3 cellular contexts compared by ENCODE assay signal in the genomic region with DNA sequence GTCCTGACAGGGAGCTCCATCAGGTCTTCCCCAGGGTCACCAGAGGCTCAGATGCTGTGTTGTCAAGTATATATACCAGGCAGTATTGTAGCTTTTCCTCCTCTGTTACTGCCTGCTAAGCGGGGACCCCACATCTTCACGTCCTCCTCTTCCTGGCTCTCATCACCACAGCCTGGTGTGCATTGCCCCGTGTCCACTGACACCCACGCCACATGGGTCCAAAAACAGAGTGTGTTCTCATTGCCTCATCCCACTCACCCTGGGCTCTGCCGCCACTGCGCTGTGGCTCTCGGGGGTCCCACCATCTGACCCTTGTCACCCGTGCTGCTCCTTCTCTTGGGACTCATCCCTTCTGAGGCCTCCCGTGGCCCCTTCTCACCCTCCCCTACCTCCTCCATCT.
TF ChIP-seq lines count a peak whose summit lies in the region.

No MANE protein-coding gene starts in this region.

TF ChIP-seq in GM23338, 12 proteins besides CTCF, POLR2A, EP300 and RAD21:
- TF ChIP-seq JUNB (IDR thresholded peaks at IDR 0.05; ENCODE audit: unreplicated experiment), result no peak
- no peak for TF ChIP-seq REST (IDR thresholded peaks at IDR 0.05; ENCODE audit: unreplicated experiment)
- no peak for TF ChIP-seq NANOG (IDR thresholded peaks at IDR 0.05; ENCODE audit: borderline replicate concordance)
- TF ChIP-seq ZNF114 (CRISPR knock-in tag; IDR thresholded peaks at IDR 0.05), result no peak

TF ChIP-seq in K562, 482 proteins besides CTCF, POLR2A, EP300 and RAD21:
- 0 out of 2 replicates have a peak, but pooled peaks have one; percentile 23 for TF ChIP-seq ZNF511 (CRISPR knock-in tag; IDR thresholded peaks at IDR 0.05)
- TF ChIP-seq, protein P1, sequence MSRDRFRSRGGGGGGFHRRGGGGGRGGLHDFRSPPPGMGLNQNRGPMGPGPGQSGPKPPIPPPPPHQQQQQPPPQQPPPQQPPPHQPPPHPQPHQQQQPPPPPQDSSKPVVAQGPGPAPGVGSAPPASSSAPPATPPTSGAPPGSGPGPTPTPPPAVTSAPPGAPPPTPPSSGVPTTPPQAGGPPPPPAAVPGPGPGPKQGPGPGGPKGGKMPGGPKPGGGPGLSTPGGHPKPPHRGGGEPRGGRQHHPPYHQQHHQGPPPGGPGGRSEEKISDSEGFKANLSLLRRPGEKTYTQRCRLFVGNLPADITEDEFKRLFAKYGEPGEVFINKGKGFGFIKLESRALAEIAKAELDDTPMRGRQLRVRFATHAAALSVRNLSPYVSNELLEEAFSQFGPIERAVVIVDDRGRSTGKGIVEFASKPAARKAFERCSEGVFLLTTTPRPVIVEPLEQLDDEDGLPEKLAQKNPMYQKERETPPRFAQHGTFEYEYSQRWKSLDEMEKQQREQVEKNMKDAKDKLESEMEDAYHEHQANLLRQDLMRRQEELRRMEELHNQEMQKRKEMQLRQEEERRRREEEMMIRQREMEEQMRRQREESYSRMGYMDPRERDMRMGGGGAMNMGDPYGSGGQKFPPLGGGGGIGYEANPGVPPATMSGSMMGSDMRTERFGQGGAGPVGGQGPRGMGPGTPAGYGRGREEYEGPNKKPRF (IDR thresholded peaks at IDR 0.05; ENCODE audit: low read depth, low read length), result no peak
- TF ChIP-seq USF1 (CRISPR knock-in tag; IDR thresholded peaks at IDR 0.05), result peak; percentile 17; the same call in 1 of the 2 replicates
TF ChIP-seq in K562: peak in this region for 2.

TF ChIP-seq in SK-N-SH, 30 proteins besides CTCF, POLR2A, EP300 and RAD21:
- TF ChIP-seq FOXM1 (IDR thresholded peaks at IDR 0.05; ENCODE audit: low read depth), result no peak
- no peak for TF ChIP-seq NRF1 (IDR thresholded peaks at IDR 0.05; ENCODE audit: low read depth, low read length)
- no peak for TF ChIP-seq RFX5 (IDR thresholded peaks at IDR 0.05; ENCODE audit: low read length)
- no peak for TF ChIP-seq TCF12 (IDR thresholded peaks at IDR 0.05)
- TF ChIP-seq FOSL2 (IDR thresholded peaks at IDR 0.05; ENCODE audit: borderline replicate concordance, low read depth), result no peak
- no peak for TF ChIP-seq MEF2A (IDR thresholded peaks at IDR 0.05; ENCODE audit: borderline replicate concordance, low read depth)
- no peak for TF ChIP-seq REST (IDR thresholded peaks at IDR 0.05; ENCODE audit: low read depth, low read length)
- TF ChIP-seq, protein P2, sequence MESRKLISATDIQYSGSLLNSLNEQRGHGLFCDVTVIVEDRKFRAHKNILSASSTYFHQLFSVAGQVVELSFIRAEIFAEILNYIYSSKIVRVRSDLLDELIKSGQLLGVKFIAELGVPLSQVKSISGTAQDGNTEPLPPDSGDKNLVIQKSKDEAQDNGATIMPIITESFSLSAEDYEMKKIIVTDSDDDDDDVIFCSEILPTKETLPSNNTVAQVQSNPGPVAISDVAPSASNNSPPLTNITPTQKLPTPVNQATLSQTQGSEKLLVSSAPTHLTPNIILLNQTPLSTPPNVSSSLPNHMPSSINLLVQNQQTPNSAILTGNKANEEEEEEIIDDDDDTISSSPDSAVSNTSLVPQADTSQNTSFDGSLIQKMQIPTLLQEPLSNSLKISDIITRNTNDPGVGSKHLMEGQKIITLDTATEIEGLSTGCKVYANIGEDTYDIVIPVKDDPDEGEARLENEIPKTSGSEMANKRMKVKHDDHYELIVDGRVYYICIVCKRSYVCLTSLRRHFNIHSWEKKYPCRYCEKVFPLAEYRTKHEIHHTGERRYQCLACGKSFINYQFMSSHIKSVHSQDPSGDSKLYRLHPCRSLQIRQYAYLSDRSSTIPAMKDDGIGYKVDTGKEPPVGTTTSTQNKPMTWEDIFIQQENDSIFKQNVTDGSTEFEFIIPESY (IDR thresholded peaks at IDR 0.05; ENCODE audit: borderline replicate concordance, low read depth), result no peak
- TF ChIP-seq ELF1 (IDR thresholded peaks at IDR 0.05), result no peak
